Comparison of ENCODE assay signal across 9 cellular contexts in genomic region chr12:67647251-67647546, GRCh38. TPM values are rescaled to one million over a fixed set of nuclear protein-coding genes. Genes with fewer than 3 reads are reported as not detected.
DNase-seq lines count a peak whose midpoint lies in the region; ATAC-seq and TF ChIP-seq lines count a peak whose summit lies in the region.
"Had no signal": no experiment of that assay in that cellular context is flagged by ENCODE, and none has a peak within 500 bp of the region (broad histone marks: within the 10 kb centered on the region; RNA-seq: fewer than 3 reads in every experiment).

No MANE protein-coding gene starts in this region.

- H3K27ac ChIP-seq in mesodermal cell (ENCODE audit: low read depth, low read length, severe bottlenecking) (peak overlapping the region; percentile 97), transverse colon (peak overlapping the region; percentile 99 to 100 (median 100))

- 54 to 69% methylated on average over 7 to 8 of the region's 9 CpGs for WGBS in mesodermal cell (ENCODE audit: insufficient coverage in 2 of 2), 2 experiments
- WGBS in transverse colon (ENCODE audit: low coverage in 1 of 2), 2 donors, result 30 to 37% methylated on average over 2 to 9 of the region's 9 CpGs

- in situ Hi-C loops in astrocyte of the spinal cord (cut with HindIII; ENCODE audit: low sequenced_read_pairs), result no loop called here
- in situ Hi-C loops in transverse colon (cut with MboI; ENCODE audit: low pct_ligation_motif_present in 1 of 4, low pct_unique_long_range_greater_than_20kb in 1 of 4, low sequenced_read_pairs in 3 of 4), result no loop called here

- peaks cover 52% of the 10 kb centered on the region for H3K4me1 Mint-ChIP-seq in activated naive CD4-positive, alpha-beta T cell treated with anti-CD3 and anti-CD28 coated beads, Interleukin-2, amount 50 U/mL, for 24 hours

- ATAC-seq in mucosa of descending colon (no peak), HG03159 (IDR thresholded peaks at IDR 0.05; ENCODE audit: unreplicated experiment) (no peak)

- no peaks in the 10 kb centered on the region for H3K27me3 ChIP-seq in transverse colon
- H3K27me3 ChIP-seq: spleen had no signal

- H3K4me3 Mint-ChIP-seq in activated naive CD4-positive, alpha-beta T cell treated with anti-CD3 and anti-CD28 coated beads, Interleukin-2, amount 50 U/mL, for 24 hours, result peak overlapping the region; percentile 85

- intact Hi-C loops in transverse colon (cut with DNase I; ENCODE audit: low total_unique reads) (loop anchor here (10.0 kb wide), 1 partner anchor 212 kb away; no protein-coding TSS in a partner anchor), mucosa of descending colon (cut with DNase I, micrococcal nuclease) (loop anchor here in 1 of 2 donors (5.0 kb wide), 1 partner anchor 210 kb away; no protein-coding TSS in a partner anchor)

- H3K27me3 Mint-ChIP-seq in activated naive CD4-positive, alpha-beta T cell treated with anti-CD3 and anti-CD28 coated beads, Interleukin-2, amount 50 U/mL, for 24 hours, result no peaks in the 10 kb centered on the region

- H3K9me3 Mint-ChIP-seq in activated naive CD4-positive, alpha-beta T cell treated with anti-CD3 and anti-CD28 coated beads, Interleukin-2, amount 50 U/mL, for 24 hours, result no peaks in the 10 kb centered on the region

- H3K36me3 ChIP-seq in mesodermal cell (ENCODE audit: control insufficient read depth, insufficient read depth, low read length) (peaks cover 8% of the 10 kb centered on the region), transverse colon (no peaks in the 10 kb centered on the region), mucosa of descending colon (ENCODE audit: low read depth) (no peaks in the 10 kb centered on the region)
- H3K36me3 ChIP-seq: spleen had no signal

- H3K4me1 ChIP-seq in mesodermal cell (ENCODE audit: control insufficient read depth, insufficient read depth, low read length, poor library complexity, severe bottlenecking) (peaks cover 20% of the 10 kb centered on the region), transverse colon (peaks cover 8 to 29% (median 24%) of the 10 kb centered on the region in 4 donors), mucosa of descending colon (ENCODE audit: low read depth) (peaks cover 20% of the 10 kb centered on the region)

- TF ChIP-seq CTCF in astrocyte of the spinal cord (IDR thresholded peaks at IDR 0.05; ENCODE audit: low read depth, low read length) (no peak), transverse colon (IDR thresholded peaks at IDR 0.05) (no peak), mucosa of descending colon (IDR thresholded peaks at IDR 0.05) (no peak)

- no peak for DNase-seq in activated naive CD4-positive, alpha-beta T cell (lab: John Stamatoyannopoulos, UW)
- peak; percentile 24 for DNase-seq in astrocyte of the spinal cord (ENCODE audit: low read depth, low spot score)
- no peak for DNase-seq in transverse colon
- DNase-seq in AG08395 (ENCODE audit: low spot score), result no peak
- no peak for DNase-seq in mucosa of descending colon

- TF ChIP-seq EP300 in transverse colon (IDR thresholded peaks at IDR 0.05; ENCODE audit: low read depth), result no peak

- peaks cover 2% of the 10 kb centered on the region for H3K36me3 Mint-ChIP-seq in activated naive CD4-positive, alpha-beta T cell treated with anti-CD3 and anti-CD28 coated beads, Interleukin-2, amount 50 U/mL, for 24 hours

- peaks cover 7% of the 10 kb centered on the region for H3K9me3 ChIP-seq in mesodermal cell (ENCODE audit: control insufficient read depth, low read length)
- no peaks in the 10 kb centered on the region for H3K9me3 ChIP-seq in transverse colon
- no peaks in the 10 kb centered on the region for H3K9me3 ChIP-seq in mucosa of descending colon
- H3K9me3 ChIP-seq: spleen had no signal

- no peak overlapping the region for H3K4me3 ChIP-seq in astrocyte of the spinal cord (ENCODE audit: low read depth, low read length)
- no peak overlapping the region for H3K4me3 ChIP-seq in mesodermal cell (ENCODE audit: extremely low read depth, insufficient read depth, low read length, poor library complexity, severe bottlenecking)
- peak overlapping the region in 3 of 4 donors; percentile 94 to 100 (median 98) for H3K4me3 ChIP-seq in transverse colon
- no peak overlapping the region for H3K4me3 ChIP-seq in mucosa of descending colon

- H3K27ac Mint-ChIP-seq in activated naive CD4-positive, alpha-beta T cell treated with anti-CD3 and anti-CD28 coated beads, Interleukin-2, amount 50 U/mL, for 24 hours, result peak overlapping the region; percentile 97

- no peak for TF ChIP-seq POLR2A in transverse colon (IDR thresholded peaks at IDR 0.05)

RNA-seq across cellular contexts. Expression of gene DYRK2, which starts 1.3 kb away (rescaled TPM):
- 43.1 TPM for polyA plus RNA-seq in mesodermal cell (2013, experiment 1 of 2)
- 36.2 TPM for polyA plus RNA-seq in mesodermal cell (2013, experiment 2 of 2)
- 100 to 1,000 TPM in 2 of 4 donors, 10 to 100 TPM in 2; 26.9 to 147 (median 96.6) TPM for total RNA-seq in transverse colon
- total RNA-seq in mucosa of descending colon, result 100 to 1,000 TPM in 2 of 3 donors, 10 to 100 TPM in 1; 65.2 to 161 (median 111) TPM

Comparison
In these comparisons a context has a peak if more than half of its experiments do, and no peak if none do; other contexts are left out.
1. H3K4me3 ChIP-seq: peak in transverse colon (3 of 4); none in astrocyte of the spinal cord (single experiment), mesodermal cell (single experiment) and mucosa of descending colon (single experiment).